ENCODE assay signal across 29 cellular contexts in the genomic region with DNA sequence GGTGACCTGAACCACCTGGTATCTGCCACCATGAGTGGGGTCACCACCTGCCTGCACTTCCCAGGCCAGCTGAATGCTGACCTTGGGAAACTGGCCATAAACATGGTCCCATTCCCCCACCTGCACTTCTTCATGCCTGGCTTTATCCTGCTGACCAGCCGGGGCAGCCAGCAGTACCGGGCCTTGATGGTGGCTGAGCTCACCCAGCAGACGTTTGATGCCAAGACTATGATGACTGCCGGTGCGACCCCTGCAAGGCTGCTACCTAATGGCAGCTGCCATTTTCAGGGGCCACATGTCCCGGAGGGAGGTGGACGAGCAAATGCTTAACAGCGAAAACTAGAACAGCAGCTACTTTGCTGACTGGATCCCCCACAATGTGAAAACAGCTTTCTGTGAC.
"Had no signal": no experiment of that assay in that cellular context is flagged by ENCODE, and none has a peak within 500 bp of the region (broad histone marks: within the 10 kb centered on the region; RNA-seq: fewer than 3 reads in every experiment).

No MANE protein-coding gene starts in this region.

- H3K4me3 Mint-ChIP-seq: naive B cell; naive thymus-derived CD8-positive, alpha-beta T cell; natural killer cell treated with Interleukin-12 subunit alpha and Interleukin-12 subunit beta and Interleukin-15 and Interleukin-18, amount 100 ng/mL, for 72 hours; nephron progenitor cell; neural crest cell; stimulated activated memory B cell treated with anti-CD40 and anti-IgM and Interleukin-4, amounts not matched to agents 10 μg/mL and 1 μg/mL and 100 μg/mL, for 72 hours; stimulated activated naive CD8-positive, alpha-beta T cell treated with anti-CD3 and anti-CD28 coated beads, Interleukin-15, amount 100 ng/mL, for 72 hours; type B pancreatic cell had no signal

- H3K9me3 Mint-ChIP-seq: natural killer cell treated with Interleukin-12 subunit alpha and Interleukin-12 subunit beta and Interleukin-15 and Interleukin-18, amount 100 ng/mL, for 72 hours; stimulated activated memory B cell treated with anti-CD40 and anti-IgM and Interleukin-4, amounts not matched to agents 10 μg/mL and 1 μg/mL and 100 μg/mL, for 72 hours; stimulated activated naive CD8-positive, alpha-beta T cell treated with anti-CD3 and anti-CD28 coated beads, Interleukin-15, amount 100 ng/mL, for 72 hours had no signal

- H3K36me3 ChIP-seq: neutrophil, ovary, right lobe of liver, sigmoid colon, thoracic aorta, thyroid gland, tibial nerve, upper lobe of right lung, uterus had no signal

- H3K9ac ChIP-seq: parathyroid adenoma had no signal

- H3K4me3 ChIP-seq: ovary, psoas muscle, right lobe of liver, sigmoid colon, thoracic aorta, thyroid gland, tibial nerve, upper lobe of right lung, uterus had no signal

- FAIRE-seq: small intestine had no signal

- H3K9me3 ChIP-seq: neutrophil, ovary, psoas muscle, right lobe of liver, sigmoid colon, thoracic aorta, thyroid gland, upper lobe of right lung, uterus had no signal

- DNase-seq: naive B cell; naive thymus-derived CD8-positive, alpha-beta T cell; nephron progenitor cell; nucleus accumbens; ovary; psoas muscle; right cardiac atrium; right lobe of liver; sigmoid colon; small intestine; stimulated activated CD4-positive, alpha-beta T cell treated with anti-CD3 and anti-CD28 coated beads, Interleukin-15, amount 100 ng/mL, for 24 hours; stimulated activated CD4-positive, alpha-beta T cell treated with anti-CD3 and anti-CD28 coated beads, Interleukin-2, amount 100 ng/mL, for 24 hours; stimulated activated CD4-positive, alpha-beta T cell treated with anti-CD3 and anti-CD28 coated beads, Interleukin-2, amount 100 ng/mL, for 48 hours; stimulated activated CD4-positive, alpha-beta T cell treated with anti-CD3 and anti-CD28 coated beads, Interleukin-4, amount 100 ng/mL, for 24 hours; stimulated activated naive CD4-positive, alpha-beta T cell; stimulated activated naive CD8-positive, alpha-beta T cell treated with anti-CD3 and anti-CD28 coated beads, Interleukin-15, amount 100 ng/mL, for 72 hours; stimulated activated naive CD8-positive, alpha-beta T cell treated with anti-CD3 and anti-CD28 coated beads, Interleukin-15, Interleukin-2, amounts not matched to agents 100 U/mL and 50 U/mL, for 24 hours; thyroid gland; upper lobe of right lung; uterus had no signal

- H3K27ac ChIP-seq: neutrophil, ovary, parathyroid adenoma, psoas muscle, right lobe of liver, sigmoid colon, thoracic aorta, thyroid gland, tibial nerve, upper lobe of right lung, uterus had no signal

- H3K79me2 ChIP-seq: parathyroid adenoma had no signal

- H3K36me3 Mint-ChIP-seq: naive B cell; natural killer cell treated with Interleukin-12 subunit alpha and Interleukin-12 subunit beta and Interleukin-15 and Interleukin-18, amount 100 ng/mL, for 72 hours; stimulated activated memory B cell treated with anti-CD40 and anti-IgM and Interleukin-4, amounts not matched to agents 10 μg/mL and 1 μg/mL and 100 μg/mL, for 72 hours; type B pancreatic cell had no signal

- H2AFZ ChIP-seq: parathyroid adenoma had no signal

- ATAC-seq: naive thymus-derived CD8-positive, alpha-beta T cell; psoas muscle; right cardiac atrium; right lobe of liver; stimulated activated memory B cell treated with anti-CD40 and anti-IgM and Interleukin-4, amounts not matched to agents 10 μg/mL and 1 μg/mL and 100 μg/mL, for 72 hours; stimulated activated naive CD8-positive, alpha-beta T cell treated with anti-CD3 and anti-CD28 coated beads, Interleukin-15, Interleukin-2, amounts not matched to agents 100 U/mL and 50 U/mL, for 24 hours had no signal

- H3K4me1 Mint-ChIP-seq: naive B cell; naive thymus-derived CD8-positive, alpha-beta T cell; nephron progenitor cell; neural crest cell; stimulated activated memory B cell treated with anti-CD40 and anti-IgM and Interleukin-4, amounts not matched to agents 10 μg/mL and 1 μg/mL and 100 μg/mL, for 72 hours; stimulated activated naive CD8-positive, alpha-beta T cell treated with anti-CD3 and anti-CD28 coated beads, Interleukin-15, amount 100 ng/mL, for 72 hours had no signal

- H3K27ac Mint-ChIP-seq: natural killer cell treated with Interleukin-12 subunit alpha and Interleukin-12 subunit beta and Interleukin-15 and Interleukin-18, amount 100 ng/mL, for 72 hours; nephron progenitor cell; progenitor cell of endocrine pancreas; stimulated activated memory B cell treated with anti-CD40 and anti-IgM and Interleukin-4, amounts not matched to agents 10 μg/mL and 1 μg/mL and 100 μg/mL, for 72 hours; type B pancreatic cell had no signal

- H3K27me3 ChIP-seq: neutrophil, ovary, right lobe of liver, sigmoid colon, thyroid gland, tibial nerve, upper lobe of right lung, uterus had no signal

- H3K4me1 ChIP-seq: parathyroid adenoma, psoas muscle, right lobe of liver, sigmoid colon, thyroid gland, tibial nerve, upper lobe of right lung, uterus had no signal
